Comparison of ENCODE assay signal across 8 cellular contexts in the genomic region with DNA sequence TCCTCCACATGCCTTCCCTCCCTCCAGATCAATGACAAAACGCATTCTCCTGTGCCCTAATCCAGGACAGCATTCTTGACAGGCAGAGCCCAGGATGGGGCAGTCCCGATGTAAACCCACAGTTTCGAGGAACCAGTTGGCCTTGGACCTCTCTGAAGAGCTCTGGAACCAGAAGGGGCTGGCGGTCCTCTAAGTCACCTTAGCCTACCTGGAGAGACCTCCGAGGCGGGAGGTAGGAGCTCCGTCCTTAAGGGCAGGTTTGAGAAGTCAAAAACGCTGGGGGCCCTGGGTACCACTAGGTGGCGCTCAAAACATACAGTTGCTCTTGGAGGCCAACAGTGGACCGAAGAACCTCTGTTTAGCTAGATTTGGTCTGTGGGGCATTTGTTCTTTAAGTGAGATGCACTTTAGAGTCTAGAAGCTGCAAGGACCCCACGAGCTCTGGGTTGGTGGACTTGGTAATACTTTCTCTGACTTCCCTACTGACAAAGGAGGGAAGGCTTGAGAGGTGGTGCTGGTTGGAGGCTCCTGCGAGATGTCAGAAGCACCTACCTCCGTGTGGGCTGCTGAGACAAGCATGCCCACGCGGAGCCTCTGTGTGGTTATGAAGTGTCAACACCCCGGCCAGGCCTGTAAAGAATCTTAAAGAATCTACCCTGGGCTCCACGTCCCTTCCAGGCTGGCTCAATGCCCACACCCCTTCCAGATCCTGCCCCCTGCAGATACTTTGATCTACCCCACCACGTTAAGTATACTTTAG.
DNase-seq lines count a peak whose midpoint lies in the region; ATAC-seq and TF ChIP-seq lines count a peak whose summit lies in the region.

No MANE protein-coding gene starts in this region.

- peak; percentile 70 to 92 (median 91) for DNase-seq in NCI-H1417 (lab: John Stamatoyannopoulos, UW)
- peak; percentile 53 to 83 (median 76) for DNase-seq in T-cell
- peak; percentile 67 to 94 (median 84) for DNase-seq in adrenal gland
- peak; percentile 81 for DNase-seq in left ventricle myocardium superior
- DNase-seq in retina: peak; percentile 91

- no peak for TF ChIP-seq POLR2A in adrenal gland (IDR thresholded peaks at IDR 0.05)

- peaks cover 5 to 6% of the 10 kb centered on the region in 2 donors for H3K27me3 Mint-ChIP-seq in T-cell

- POLR2A ChIA-PET in T-cell (lab: Charles Lee): no interaction called here

- H3K9ac ChIP-seq in BLaER1: no peak overlapping the region; the same call in 1 of the 2 replicates

- CTCF ChIA-PET in T-cell (lab: Charles Lee): interaction anchor here (0.5 to 3.2 kb wide), 38 partner anchors 14 to 753 kb away, joined by 3 to 56 read pairs (median 3); partner anchors contain the start of gene NOPCHAP1 (in 1 of the 2)

- 24 to 41% (median 29%) methylated on average over 11 to 18 of the region's 18 CpGs for WGBS in adrenal gland, 4 donors

- H3K36me3 Mint-ChIP-seq in T-cell: no peaks in the 10 kb centered on the region

- H3K27ac ChIP-seq in BLaER1 (0 out of 2 replicates have a peak overlapping the region, but pooled peaks have one; percentile 1), adrenal gland (no peak overlapping the region)

- peak; percentile 69 for ATAC-seq in GM19463 (IDR thresholded peaks at IDR 0.05; ENCODE audit: unreplicated experiment)
- peak; percentile 82 to 92 (median 83) for ATAC-seq in T-cell (replicated peaks in 1 of 4)
- ATAC-seq in left ventricle myocardium superior: peak; percentile 89
- no peak for ATAC-seq in GM21825 (IDR thresholded peaks at IDR 0.05; ENCODE audit: unreplicated experiment)

- 0 out of 2 replicates have a peak overlapping the region, but pooled peaks have one; percentile 13 for H3K4me2 ChIP-seq in BLaER1

- H3K27ac Mint-ChIP-seq in T-cell: no peak overlapping the region

- no peaks in the 10 kb centered on the region for H4K20me1 ChIP-seq in BLaER1

- no peaks in the 10 kb centered on the region for H3K9me3 Mint-ChIP-seq in T-cell

- H3K4me1 ChIP-seq in BLaER1: no peaks in the 10 kb centered on the region
- peaks cover 0 to 8% of the 10 kb centered on the region in 2 donors for H3K4me1 ChIP-seq in adrenal gland (replicated peaks in 1 of 2)

- intact Hi-C loops in adrenal gland (cut with DNase I): loop anchor here in 1 of 2 donors (5.0 kb wide), 2 partner anchors 75 to 490 kb away; partner anchors contain the start of gene CHST11
- intact Hi-C loops in left ventricle myocardium superior (cut with micrococcal nuclease): loop anchor here (5.0 kb wide), 2 partner anchors 495 to 670 kb away; no protein-coding TSS in a partner anchor

- no peak overlapping the region for H3K4me3 Mint-ChIP-seq in T-cell

- no peak overlapping the region for H3K4me3 ChIP-seq in BLaER1
- no peak overlapping the region for H3K4me3 ChIP-seq in adrenal gland

- TF ChIP-seq CTCF in adrenal gland (IDR thresholded peaks at IDR 0.05): peak; percentile 87 to 97 (median 92)

- H3K9me3 ChIP-seq in BLaER1 (no peaks in the 10 kb centered on the region), adrenal gland (replicated peaks in 1 of 3) (no peaks in the 10 kb centered on the region)

- H3K4me1 Mint-ChIP-seq in T-cell: peaks cover 10 to 13% (median 10%) of the 10 kb centered on the region in 3 donors

- no peaks in the 10 kb centered on the region for H3K36me3 ChIP-seq in BLaER1
- H3K36me3 ChIP-seq in adrenal gland (replicated peaks in 1 of 2): no peaks in the 10 kb centered on the region

- H3K27me3 ChIP-seq in BLaER1 (no peaks in the 10 kb centered on the region), adrenal gland (no peaks in the 10 kb centered on the region)
